19 cellular contexts compared by ENCODE assay signal in genomic region chr7:33849961-33850559, GRCh38. TPM values are rescaled to one million over a fixed set of nuclear protein-coding genes. Genes with fewer than 3 reads are reported as not detected.
DNase-seq lines count a peak whose midpoint lies in the region; ATAC-seq and TF ChIP-seq lines count a peak whose summit lies in the region.
"Had no signal": no experiment of that assay in that cellular context is flagged by ENCODE, and none has a peak within 500 bp of the region (broad histone marks: within the 10 kb centered on the region; RNA-seq: fewer than 3 reads in every experiment).

No MANE protein-coding gene starts in this region.

- H3K4me2 ChIP-seq in Karpas-422 (ENCODE audit: low read depth, low read length, poor library complexity, severe bottlenecking) = no peak overlapping the region
- no peak overlapping the region for H3K4me2 ChIP-seq in trophoblast cell (ENCODE audit: low read length)
- H3K4me2 ChIP-seq: BLaER1, GM23338 had no signal

- no peak overlapping the region for H2BK5ac ChIP-seq in trophoblast cell (ENCODE audit: low read depth, low read length, poor library complexity)

- no peak overlapping the region for H4K91ac ChIP-seq in trophoblast cell (ENCODE audit: low read depth, low read length)

- intact Hi-C loops in mucosa of descending colon (cut with DNase I, micrococcal nuclease) = no loop called here

- H3K4me3 ChIP-seq in fibroblast of the aortic adventitia (ENCODE audit: low read depth, low read length) (no peak overlapping the region), mucosa of descending colon (no peak overlapping the region), Karpas-422 (ENCODE audit: low read length) (no peak overlapping the region), trophoblast cell (ENCODE audit: low read depth, low read length) (no peak overlapping the region)
- H3K4me3 ChIP-seq: BLaER1, GM12878, GM23338 had no signal

- no peak overlapping the region for H2BK12ac ChIP-seq in trophoblast cell (ENCODE audit: low read length)

- no peaks in the 10 kb centered on the region for H3K79me2 ChIP-seq in Karpas-422 (ENCODE audit: low read length)
- H3K79me2 ChIP-seq in trophoblast cell (ENCODE audit: control insufficient read depth, insufficient read depth, low read length, poor library complexity) = no peaks in the 10 kb centered on the region

- H3K27ac ChIP-seq in Karpas-422 (ENCODE audit: low read length) = no peak overlapping the region
- H3K27ac ChIP-seq in trophoblast cell (ENCODE audit: low read depth, low read length) = no peak overlapping the region
- H3K27ac ChIP-seq: BLaER1 had no signal

- H3K27me3 ChIP-seq in Karpas-422 (ENCODE audit: low read length) (no peaks in the 10 kb centered on the region), trophoblast cell (ENCODE audit: insufficient read depth, low read length) (no peaks in the 10 kb centered on the region)
- H3K27me3 ChIP-seq: BLaER1 had no signal

- no peak overlapping the region for H3K18ac ChIP-seq in trophoblast cell (ENCODE audit: low read length)

- H3K4ac ChIP-seq in trophoblast cell (ENCODE audit: low read depth, low read length) = no peak overlapping the region

- H2AFZ ChIP-seq in Karpas-422 (ENCODE audit: low read length) (no peak overlapping the region), trophoblast cell (ENCODE audit: insufficient read depth, low read length, poor library complexity) (no peak overlapping the region)
- H2AFZ ChIP-seq: GM23338 had no signal

- H3K79me1 ChIP-seq in trophoblast cell (ENCODE audit: low read length) = no peaks in the 10 kb centered on the region

- WGBS in trophoblast cell (ENCODE audit: extremely low coverage, insufficient coverage, insufficient read length) = no CpG with 5 or more reads among the region's 3 CpGs

- H4K20me1 ChIP-seq in Karpas-422 (ENCODE audit: insufficient read depth, low read depth, low read length) = no peaks in the 10 kb centered on the region
- H4K20me1 ChIP-seq: BLaER1 had no signal

- H3K36me3 ChIP-seq in mucosa of descending colon (ENCODE audit: low read depth) (no peaks in the 10 kb centered on the region), Karpas-422 (ENCODE audit: insufficient read depth, low read length) (no peaks in the 10 kb centered on the region), trophoblast cell (ENCODE audit: control insufficient read depth in 1 of 2, insufficient read depth in 2 of 2, low read length in 2 of 2) (no peaks in the 10 kb centered on the region)
- H3K36me3 ChIP-seq: BLaER1 had no signal

- no peak overlapping the region for H2BK120ac ChIP-seq in trophoblast cell (ENCODE audit: insufficient read depth, low read length, poor library complexity)

- in situ Hi-C loops in Caki2 (cut with HindIII; ENCODE audit: low pct_unique_long_range_greater_than_20kb, low sequenced_read_pairs) = no loop called here

- H3K4me1 ChIP-seq in mucosa of descending colon (ENCODE audit: low read depth) (no peaks in the 10 kb centered on the region), Karpas-422 (ENCODE audit: low read length) (no peaks in the 10 kb centered on the region), trophoblast cell (ENCODE audit: control insufficient read depth in 1 of 2, insufficient read depth in 2 of 2, low read length in 2 of 2) (no peaks in the 10 kb centered on the region)
- H3K4me1 ChIP-seq: BLaER1, Caco-2 had no signal

- no peaks in the 10 kb centered on the region for H3K9me2 ChIP-seq in Karpas-422 (replicated peaks; ENCODE audit: insufficient read depth, low read length)

- H3K14ac ChIP-seq in trophoblast cell (ENCODE audit: low read length) = no peak overlapping the region

- H4K8ac ChIP-seq in trophoblast cell (ENCODE audit: low read depth, low read length) = no peak overlapping the region

- H3K9ac ChIP-seq in Karpas-422 (ENCODE audit: low read length) = no peak overlapping the region
- H3K9ac ChIP-seq in trophoblast cell (ENCODE audit: low read length) = no peak overlapping the region
- H3K9ac ChIP-seq: BLaER1 had no signal

- DNase-seq in Caki2 (ENCODE audit: low read depth) (peak; percentile 15), amniotic epithelial cell (ENCODE audit: low read depth) (peak; percentile 97), fibroblast of the aortic adventitia (ENCODE audit: low read depth) (peak; percentile 23), mucosa of descending colon (no peak), Karpas-422 (no peak), trophoblast cell (no peak)
- no peak for DNase-seq in NK-92 treated with Interleukin-12 subunit alpha and Interleukin-12 subunit beta, amount 100 ng/mL, for 24 hours (lab: John Stamatoyannopoulos, UW)
- DNase-seq: 8988T; AML-193; Caco-2; CD8-positive, alpha-beta memory T cell; DMS53; GF-D8; H9 had no signal

- no peaks in the 10 kb centered on the region for H3K9me3 ChIP-seq in mucosa of descending colon
- no peaks in the 10 kb centered on the region for H3K9me3 ChIP-seq in Karpas-422 (ENCODE audit: low read length)
- H3K9me3 ChIP-seq in trophoblast cell (ENCODE audit: insufficient read depth, low read depth, low read length) = no peaks in the 10 kb centered on the region
- H3K9me3 ChIP-seq: BLaER1, Caco-2 had no signal

- TF ChIP-seq CTCF in fibroblast of the aortic adventitia (IDR thresholded peaks at IDR 0.05; ENCODE audit: insufficient read depth, low read length) = no peak
- no peak for TF ChIP-seq CTCF in mucosa of descending colon (IDR thresholded peaks at IDR 0.05)

- no peak overlapping the region for H3K23ac ChIP-seq in trophoblast cell (ENCODE audit: low read length)

- H2AK5ac ChIP-seq in trophoblast cell (ENCODE audit: low read length) = no peak overlapping the region

- no peak overlapping the region for H4K12ac ChIP-seq in trophoblast cell (ENCODE audit: low read depth, low read length)

- ATAC-seq in mucosa of descending colon (peak; percentile 80), HG03095 (IDR thresholded peaks at IDR 0.05; ENCODE audit: unreplicated experiment) (no peak)
- ATAC-seq: GM12878, GM23338, HepG2 had no signal

RNA-seq across cellular contexts. Expression of gene BMPER, which starts 55.3 kb away (rescaled TPM):
- total RNA-seq in Caki2 (2014; rRNA removed; shearing (Covaris generic); ENCODE audit: low replicate concordance) = not detected in 2 replicates
- total RNA-seq in fibroblast of the aortic adventitia (ENCODE audit: low replicate concordance) = 45.4 and 157 TPM in 2 replicates
- total RNA-seq in mucosa of descending colon = 1 to 10 TPM; 1.3 to 2.0 (median 1.4) TPM
- total RNA-seq in Karpas-422 (2014; rRNA removed; shearing (Covaris generic); ENCODE audit: low replicate concordance) = not detected in 2 replicates
- polyA plus RNA-seq in trophoblast cell (2013) = 1.4 and 1.9 TPM in 2 replicates
- total RNA-seq: Caco-2; CD8-positive, alpha-beta memory T cell; GM12878; HepG2 had no signal
- polyA plus RNA-seq: CD8-positive, alpha-beta memory T cell; HepG2 had no signal

Comparison
In these comparisons a context has a peak if more than half of its experiments do, and no peak if none do; other contexts are left out.
1. DNase-seq: peak in Caki2 (single experiment), amniotic epithelial cell (single experiment) and fibroblast of the aortic adventitia (single experiment); none in mucosa of descending colon (0 of 3), NK-92 treated with Interleukin-12 subunit alpha and Interleukin-12 subunit beta, amount 100 ng/mL, for 24 hours (single experiment), Karpas-422 (single experiment) and trophoblast cell (0 of 2).
2. RNA of gene BMPER, which starts 55.3 kb away (total RNA-seq): 45.4 to 157 TPM in fibroblast of the aortic adventitia; 1.3 to 2.0 TPM in mucosa of descending colon, not detected in Caki2 and not detected in Karpas-422; every median in the first group is over 10 times any median in the second.